Comparison of ENCODE assay signal across 8 cellular contexts in the genomic region with DNA sequence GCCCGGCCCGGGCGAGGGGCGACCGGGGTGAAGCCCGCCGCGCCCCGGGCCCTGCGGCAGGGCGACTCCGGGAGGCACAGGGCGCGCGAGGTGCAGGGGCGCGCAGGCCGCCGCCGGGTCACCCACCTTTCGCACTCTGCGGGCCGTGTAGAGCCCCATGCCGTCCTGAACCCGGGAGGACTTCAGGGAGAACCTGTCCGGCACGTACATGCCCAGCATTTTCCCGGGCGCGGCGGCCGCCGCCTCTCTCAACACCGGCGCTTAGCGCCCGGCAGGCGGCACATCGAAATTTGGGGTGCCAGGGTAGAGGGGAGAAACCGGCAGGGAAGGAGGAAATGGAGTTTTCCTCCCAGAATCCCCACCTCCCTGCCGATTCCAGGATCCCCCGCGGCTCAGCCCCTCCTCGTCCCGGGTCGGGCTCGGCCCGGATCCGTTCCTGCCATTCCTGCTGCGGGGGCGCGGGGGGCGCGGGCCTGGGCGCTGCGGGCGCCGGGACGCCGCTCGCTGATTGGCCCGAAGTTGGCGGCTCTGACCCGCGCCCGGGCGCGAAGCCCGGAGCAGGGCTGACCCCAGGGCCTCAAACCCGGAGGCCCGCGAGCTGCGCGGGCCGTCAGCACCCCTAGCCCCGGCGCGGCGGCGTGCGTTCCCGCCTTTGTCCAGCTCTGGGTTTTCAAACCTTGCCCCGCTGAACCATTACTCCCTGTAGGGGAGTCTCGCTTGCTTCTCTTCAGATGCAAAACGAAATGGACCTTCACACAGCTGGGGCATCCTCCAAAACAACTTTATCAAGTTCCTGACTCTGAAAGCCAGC. TPM values are rescaled to one million over a fixed set of nuclear protein-coding genes. Genes with fewer than 3 reads are reported as not detected.
DNase-seq lines count a peak whose midpoint lies in the region; ATAC-seq and TF ChIP-seq lines count a peak whose summit lies in the region.

Gene PRDM5, minus strand, starts transcription at position 337 of the 811 bp plus-strand sequence. Its CDS starts 118 bp downstream, at position 219.

- no peak within 1 kb of the TSS for H2AK5ac ChIP-seq in mesenchymal stem cell (ENCODE audit: low read length, severe bottlenecking)

- peak within 1 kb of the TSS in 1 of 2 experiments; percentile 82 for H3K23ac ChIP-seq in mesenchymal stem cell (ENCODE audit: low read length in 2 of 2)

- H2AFZ ChIP-seq in mesenchymal stem cell (ENCODE audit: low read depth, low read length) = peak within 1 kb of the TSS; percentile 91

- DNase-seq in Calu3 = peak; percentile 51
- DNase-seq in activated CD8-positive, alpha-beta memory T cell treated with anti-CD3 and anti-CD28 coated beads, Interleukin-2, amount 50 U/mL, for 4 hours = peak; percentile 30
- no peak for DNase-seq in epithelial cell of prostate (ENCODE audit: low read depth, low spot score)
- peak; percentile 60 for DNase-seq in mesenchymal stem cell
- DNase-seq in stimulated activated effector memory CD8-positive, alpha-beta T cell treated with anti-CD3 and anti-CD28 coated beads, Interleukin-12 subunit alpha, Interleukin-12 subunit beta, amount 100 ng/mL, for 72 hours (ENCODE audit: low spot score in 2 of 2) = peak; percentile 9 to 67

- peak within 1 kb of the TSS; percentile 100 for H2BK15ac ChIP-seq in mesenchymal stem cell (ENCODE audit: low read depth, poor library complexity, severe bottlenecking)

- H3K36me3 ChIP-seq in mesenchymal stem cell (ENCODE audit: control insufficient read depth in 1 of 2, insufficient read depth in 2 of 2, low read depth in 1 of 2, low read length in 2 of 2) = no peaks in the 10 kb centered on the region

- H3K27me3 ChIP-seq in mesenchymal stem cell (ENCODE audit: control insufficient read depth in 1 of 2, insufficient read depth in 1 of 2, low read length in 2 of 2) = no peaks in the 10 kb centered on the region

- no peak for TF ChIP-seq RAD21 in Ishikawa (IDR thresholded peaks at IDR 0.05; ENCODE audit: low read depth)

- no peak for TF ChIP-seq EP300 in Ishikawa (IDR thresholded peaks at IDR 0.05; ENCODE audit: borderline replicate concordance)

- H3K4me1 Mint-ChIP-seq in Calu3 (ENCODE audit: low read depth, unreplicated experiment) = no peaks in the 10 kb centered on the region
- peaks cover 8% of the 10 kb centered on the region for H3K4me1 Mint-ChIP-seq in stimulated activated effector memory CD8-positive, alpha-beta T cell treated with anti-CD3 and anti-CD28 coated beads, Interleukin-12 subunit alpha, Interleukin-12 subunit beta, amount 100 ng/mL, for 72 hours

- no peaks in the 10 kb centered on the region for H3K9me3 ChIP-seq in mesenchymal stem cell (ENCODE audit: control insufficient read depth, low read length)

- WGBS in mesenchymal stem cell = under 1% methylated on average over 69 of the region's 85 CpGs

- H3K9me3 Mint-ChIP-seq in Calu3 (ENCODE audit: low read depth, unreplicated experiment) = no peaks in the 10 kb centered on the region
- no peaks in the 10 kb centered on the region for H3K9me3 Mint-ChIP-seq in stimulated activated effector memory CD8-positive, alpha-beta T cell treated with anti-CD3 and anti-CD28 coated beads, Interleukin-12 subunit alpha, Interleukin-12 subunit beta, amount 100 ng/mL, for 72 hours

- peak; percentile 71 for ATAC-seq in stimulated activated effector memory CD8-positive, alpha-beta T cell treated with anti-CD3 and anti-CD28 coated beads, Interleukin-12 subunit alpha, Interleukin-12 subunit beta, amount 100 ng/mL, for 72 hours
- ATAC-seq in HG03521 (IDR thresholded peaks at IDR 0.05; ENCODE audit: unreplicated experiment) (no peak), HG03457 (IDR thresholded peaks at IDR 0.05; ENCODE audit: unreplicated experiment) (no peak)

- peak within 1 kb of the TSS; percentile 98 for H4K8ac ChIP-seq in mesenchymal stem cell (ENCODE audit: low read length)

- peak within 1 kb of the TSS; percentile 85 for H3K4me3 Mint-ChIP-seq in Calu3 (ENCODE audit: low read depth, unreplicated experiment)
- H3K4me3 Mint-ChIP-seq in stimulated activated effector memory CD8-positive, alpha-beta T cell treated with anti-CD3 and anti-CD28 coated beads, Interleukin-12 subunit alpha, Interleukin-12 subunit beta, amount 100 ng/mL, for 72 hours = peak within 1 kb of the TSS; percentile 87

- peak within 1 kb of the TSS; percentile 91 for H4K91ac ChIP-seq in mesenchymal stem cell (ENCODE audit: low read length)

- peak within 1 kb of the TSS; percentile 96 for H3K9ac ChIP-seq in mesenchymal stem cell (ENCODE audit: low read length)

- peak within 1 kb of the TSS; percentile 62 for H3K27ac Mint-ChIP-seq in Calu3 (ENCODE audit: unreplicated experiment)
- H3K27ac Mint-ChIP-seq in stimulated activated effector memory CD8-positive, alpha-beta T cell treated with anti-CD3 and anti-CD28 coated beads, Interleukin-12 subunit alpha, Interleukin-12 subunit beta, amount 100 ng/mL, for 72 hours = peak within 1 kb of the TSS; percentile 85

- CTCF ChIA-PET in Calu3 (lab: Charles Lee) = no interaction called here

- H3K4me1 ChIP-seq in mesenchymal stem cell (ENCODE audit: control insufficient read depth, insufficient read depth, low read depth, low read length) = no peaks in the 10 kb centered on the region

- H2BK12ac ChIP-seq in mesenchymal stem cell (ENCODE audit: low read length in 2 of 2) = peak within 1 kb of the TSS in 1 of 2 experiments; percentile 83

- H2BK120ac ChIP-seq in mesenchymal stem cell (ENCODE audit: low read depth, low read length) = peak within 1 kb of the TSS; percentile 92

- peak within 1 kb of the TSS; percentile 22 to 98 for H3K4ac ChIP-seq in mesenchymal stem cell (ENCODE audit: low read depth in 1 of 2, low read length in 2 of 2)

- H2BK5ac ChIP-seq in mesenchymal stem cell (ENCODE audit: low read depth, low read length, poor library complexity, severe bottlenecking) = peak within 1 kb of the TSS; percentile 59

- H3K4me2 ChIP-seq in mesenchymal stem cell (ENCODE audit: low read length, poor library complexity, severe bottlenecking) = peak within 1 kb of the TSS; percentile 83

- no TSS peak for BruUV-seq in Calu3 (replicated peaks; lab: Mats Ljungman, UMichigan)

- no peak for TF ChIP-seq CTCF in Calu3 (IDR thresholded peaks at IDR 0.05; ENCODE audit: unreplicated experiment)

- intact Hi-C loops in Calu3 (cut with micrococcal nuclease; ENCODE audit: unreplicated experiment) = loop anchor here (5.0 kb wide), 1 partner anchor 205 kb away; no protein-coding TSS in a partner anchor

- H3K27ac ChIP-seq in epithelial cell of prostate (peak within 1 kb of the TSS; percentile 83), mesenchymal stem cell (ENCODE audit: low read length, poor library complexity, severe bottlenecking) (peak within 1 kb of the TSS; percentile 74)

- H3K27me3 Mint-ChIP-seq in Calu3 (ENCODE audit: unreplicated experiment) = no peaks in the 10 kb centered on the region

- H3K79me1 ChIP-seq in mesenchymal stem cell (replicated peaks; ENCODE audit: low read length, poor library complexity, severe bottlenecking) = peaks cover 10% of the 10 kb centered on the region

- peak within 1 kb of the TSS; percentile 70 to 80 for H3K18ac ChIP-seq in mesenchymal stem cell (ENCODE audit: low read depth in 1 of 2, low read length in 2 of 2)

- peaks cover 16% of the 10 kb centered on the region for H3K36me3 Mint-ChIP-seq in Calu3 (ENCODE audit: insufficient read depth, unreplicated experiment)
- peaks cover 4% of the 10 kb centered on the region for H3K36me3 Mint-ChIP-seq in stimulated activated effector memory CD8-positive, alpha-beta T cell treated with anti-CD3 and anti-CD28 coated beads, Interleukin-12 subunit alpha, Interleukin-12 subunit beta, amount 100 ng/mL, for 72 hours

- peak within 1 kb of the TSS; percentile 86 to 87 for H3K4me3 ChIP-seq in mesenchymal stem cell (ENCODE audit: insufficient read depth in 1 of 2, low read depth in 1 of 2, low read length in 2 of 2)

- peak within 1 kb of the TSS in 1 of 2 experiments; percentile 18 for H3K14ac ChIP-seq in mesenchymal stem cell (ENCODE audit: low read length in 2 of 2)

TF ChIP-seq in Ishikawa, 13 proteins besides CTCF, POLR2A, EP300 and RAD21 (continues in another document):
- TF ChIP-seq TCF12 (IDR thresholded peaks at IDR 0.05; ENCODE audit: low read depth) (no peak; the same call in 1 of the 2 replicates), ZBTB7A (IDR thresholded peaks at IDR 0.05; ENCODE audit: low read depth) (peak; percentile 89; the same call in 1 of the 2 replicates), YY1 (IDR thresholded peaks at IDR 0.05; ENCODE audit: low read depth) (0 out of 2 replicates have a peak, but pooled peaks have one; percentile 10), TAF1 (IDR thresholded peaks at IDR 0.05; ENCODE audit: low read depth) (no peak), CEBPB (IDR thresholded peaks at IDR 0.05) (no peak), TEAD4 (IDR thresholded peaks at IDR 0.05) (no peak), MAX (IDR thresholded peaks at IDR 0.05) (peak; percentile 68; the same call in 1 of the 2 replicates), EGR1 (IDR thresholded peaks at IDR 0.05) (peak; percentile 75), FOXM1 (IDR thresholded peaks at IDR 0.05; ENCODE audit: borderline replicate concordance, low read depth) (no peak)
- TF ChIP-seq, protein P1, sequence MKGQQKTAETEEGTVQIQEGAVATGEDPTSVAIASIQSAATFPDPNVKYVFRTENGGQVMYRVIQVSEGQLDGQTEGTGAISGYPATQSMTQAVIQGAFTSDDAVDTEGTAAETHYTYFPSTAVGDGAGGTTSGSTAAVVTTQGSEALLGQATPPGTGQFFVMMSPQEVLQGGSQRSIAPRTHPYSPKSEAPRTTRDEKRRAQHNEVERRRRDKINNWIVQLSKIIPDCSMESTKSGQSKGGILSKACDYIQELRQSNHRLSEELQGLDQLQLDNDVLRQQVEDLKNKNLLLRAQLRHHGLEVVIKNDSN (IDR thresholded peaks at IDR 0.05) = no peak

RNA-seq across cellular contexts. Expression of gene PRDM5, which starts in this region (rescaled TPM):
- total RNA-seq in Calu3 (2022) = 8.3 and 8.7 TPM in 2 replicates
- polyA plus RNA-seq in mesenchymal stem cell (2013, experiment 1 of 2) = 3.0 TPM
- polyA plus RNA-seq in mesenchymal stem cell (2013, experiment 2 of 2) = 2.8 TPM
